Comparison of ENCODE assay signal across 1 cellular context in the genomic region with DNA sequence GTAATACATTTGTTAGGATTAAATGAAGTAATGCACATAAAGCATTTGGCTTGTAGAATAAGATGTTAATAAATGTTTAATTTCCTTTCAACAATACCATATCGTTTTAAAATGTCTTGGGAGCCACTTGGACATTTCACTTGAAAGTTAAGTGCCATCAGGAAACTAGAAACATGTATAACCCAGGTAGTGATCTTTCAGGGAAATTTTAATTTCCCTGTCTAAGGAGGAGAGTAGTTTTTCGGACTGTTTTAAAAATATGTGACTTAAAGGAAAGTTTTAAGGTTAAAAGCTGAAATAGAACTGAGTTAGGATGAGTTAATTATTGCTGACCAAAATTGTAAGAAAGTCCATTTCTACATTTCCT.
TF ChIP-seq lines count a peak whose summit lies in the region.

No MANE protein-coding gene starts in this region.

TF ChIP-seq in A549, 52 proteins besides CTCF, POLR2A, EP300 and RAD21:
- TF ChIP-seq GATA3 (IDR thresholded peaks at IDR 0.05; ENCODE audit: borderline replicate concordance) (no peak), RARB (CRISPR knock-in tag; IDR thresholded peaks at IDR 0.05) (no peak), NFE2L2 (conservative IDR thresholded peaks at IDR 0.05; ENCODE audit: low read length) (no peak), HOXB5 (CRISPR knock-in tag; IDR thresholded peaks at IDR 0.05) (no peak), MYC (IDR thresholded peaks at IDR 0.05; ENCODE audit: borderline replicate concordance, low read length) (no peak), FOSL2 (IDR thresholded peaks at IDR 0.05) (no peak), FOSL2 (CRISPR knock-in tag; IDR thresholded peaks at IDR 0.05) (no peak), SREBF2 (IDR thresholded peaks at IDR 0.05) (no peak), CBX8 (IDR thresholded peaks at IDR 0.05) (no peak)
- TF ChIP-seq, protein P1, sequence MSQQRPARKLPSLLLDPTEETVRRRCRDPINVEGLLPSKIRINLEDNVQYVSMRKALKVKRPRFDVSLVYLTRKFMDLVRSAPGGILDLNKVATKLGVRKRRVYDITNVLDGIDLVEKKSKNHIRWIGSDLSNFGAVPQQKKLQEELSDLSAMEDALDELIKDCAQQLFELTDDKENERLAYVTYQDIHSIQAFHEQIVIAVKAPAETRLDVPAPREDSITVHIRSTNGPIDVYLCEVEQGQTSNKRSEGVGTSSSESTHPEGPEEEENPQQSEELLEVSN (IDR thresholded peaks at IDR 0.05; ENCODE audit: borderline replicate concordance, low read depth): no peak
- TF ChIP-seq, protein P2, sequence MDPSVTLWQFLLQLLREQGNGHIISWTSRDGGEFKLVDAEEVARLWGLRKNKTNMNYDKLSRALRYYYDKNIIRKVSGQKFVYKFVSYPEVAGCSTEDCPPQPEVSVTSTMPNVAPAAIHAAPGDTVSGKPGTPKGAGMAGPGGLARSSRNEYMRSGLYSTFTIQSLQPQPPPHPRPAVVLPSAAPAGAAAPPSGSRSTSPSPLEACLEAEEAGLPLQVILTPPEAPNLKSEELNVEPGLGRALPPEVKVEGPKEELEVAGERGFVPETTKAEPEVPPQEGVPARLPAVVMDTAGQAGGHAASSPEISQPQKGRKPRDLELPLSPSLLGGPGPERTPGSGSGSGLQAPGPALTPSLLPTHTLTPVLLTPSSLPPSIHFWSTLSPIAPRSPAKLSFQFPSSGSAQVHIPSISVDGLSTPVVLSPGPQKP (IDR thresholded peaks at IDR 0.05; ENCODE audit: low read depth, low read length): no peak
- TF ChIP-seq, protein P3, sequence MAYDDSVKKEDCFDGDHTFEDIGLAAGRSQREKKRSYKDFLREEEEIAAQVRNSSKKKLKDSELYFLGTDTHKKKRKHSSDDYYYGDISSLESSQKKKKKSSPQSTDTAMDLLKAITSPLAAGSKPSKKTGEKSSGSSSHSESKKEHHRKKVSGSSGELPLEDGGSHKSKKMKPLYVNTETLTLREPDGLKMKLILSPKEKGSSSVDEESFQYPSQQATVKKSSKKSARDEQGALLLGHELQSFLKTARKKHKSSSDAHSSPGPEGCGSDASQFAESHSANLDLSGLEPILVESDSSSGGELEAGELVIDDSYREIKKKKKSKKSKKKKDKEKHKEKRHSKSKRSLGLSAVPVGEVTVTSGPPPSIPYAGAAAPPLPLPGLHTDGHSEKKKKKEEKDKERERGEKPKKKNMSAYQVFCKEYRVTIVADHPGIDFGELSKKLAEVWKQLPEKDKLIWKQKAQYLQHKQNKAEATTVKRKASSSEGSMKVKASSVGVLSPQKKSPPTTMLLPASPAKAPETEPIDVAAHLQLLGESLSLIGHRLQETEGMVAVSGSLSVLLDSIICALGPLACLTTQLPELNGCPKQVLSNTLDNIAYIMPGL (CRISPR knock-in tag; IDR thresholded peaks at IDR 0.05; ENCODE audit: borderline replicate concordance): no peak
- TF ChIP-seq, protein P4, sequence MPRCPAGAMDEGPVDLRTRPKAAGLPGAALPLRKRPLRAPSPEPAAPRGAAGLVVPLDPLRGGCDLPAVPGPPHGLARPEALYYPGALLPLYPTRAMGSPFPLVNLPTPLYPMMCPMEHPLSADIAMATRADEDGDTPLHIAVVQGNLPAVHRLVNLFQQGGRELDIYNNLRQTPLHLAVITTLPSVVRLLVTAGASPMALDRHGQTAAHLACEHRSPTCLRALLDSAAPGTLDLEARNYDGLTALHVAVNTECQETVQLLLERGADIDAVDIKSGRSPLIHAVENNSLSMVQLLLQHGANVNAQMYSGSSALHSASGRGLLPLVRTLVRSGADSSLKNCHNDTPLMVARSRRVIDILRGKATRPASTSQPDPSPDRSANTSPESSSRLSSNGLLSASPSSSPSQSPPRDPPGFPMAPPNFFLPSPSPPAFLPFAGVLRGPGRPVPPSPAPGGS (IDR thresholded peaks at IDR 0.05): no peak
